In genomic region chr1:77817368-77818209, GRCh38 we compare ENCODE assay signal across 20 cellular contexts. TPM values are rescaled to one million over a fixed set of nuclear protein-coding genes. Genes with fewer than 3 reads are reported as not detected.
DNase-seq lines count a peak whose midpoint lies in the region; ATAC-seq, FAIRE-seq and TF ChIP-seq lines count a peak whose summit lies in the region.
"Had no signal": no experiment of that assay in that cellular context is flagged by ENCODE, and none has a peak within 500 bp of the region (broad histone marks: within the 10 kb centered on the region; RNA-seq: fewer than 3 reads in every experiment).

No MANE protein-coding gene starts in this region.

- in situ Hi-C loops in HepG2 (cut with HindIII; ENCODE audit: extremely low pct_ligation_motif_present, low pct_unique_long_range_greater_than_20kb), result no loop called here

- POLR2A ChIA-PET in HepG2 (lab: Yijun Ruan, JAX), result no interaction called here
- POLR2A ChIA-PET in T-cell (lab: Charles Lee), result interaction anchor here in 1 of 2 donors (0.7 kb wide), 1 partner anchor 49 kb away, joined by 4 read pairs; no protein-coding TSS in a partner anchor

- H3K27me3 Mint-ChIP-seq in T-cell, result no peaks in the 10 kb centered on the region
- H3K27me3 Mint-ChIP-seq: B cell had no signal

- BruUV-seq in HepG2 (replicated peaks; lab: Mats Ljungman, UMichigan), result no TSS peak

- FAIRE-seq in HepG2 (lab: Jason Lieb, UNC) (no peak), D721Med (lab: Jason Lieb, UNC) (no peak)

- no peak for TF ChIP-seq POLR2A in HepG2 (IDR thresholded peaks at IDR 0.05; ENCODE audit: insufficient read depth in 1 of 2, low read depth in 2 of 2, low read length in 2 of 2)
- TF ChIP-seq POLR2A in right lobe of liver (IDR thresholded peaks at IDR 0.05), result no peak
- TF ChIP-seq POLR2A in thyroid gland (IDR thresholded peaks at IDR 0.05), result no peak

- no peak overlapping the region for H3K4me3 ChIP-seq in HepG2 (replicated peaks in 1 of 3; ENCODE audit: insufficient read depth in 1 of 3, low read depth in 2 of 3, low read length in 3 of 3)
- H3K4me3 ChIP-seq in right lobe of liver, result no peak overlapping the region
- H3K4me3 ChIP-seq in adipocyte (ENCODE audit: low read length), result no peak overlapping the region
- no peak overlapping the region for H3K4me3 ChIP-seq in thyroid gland (replicated peaks in 1 of 3)
- H3K4me3 ChIP-seq: GM23248, HAP-1, PC-9 had no signal

- no peak overlapping the region for H3K27ac Mint-ChIP-seq in T-cell
- H3K27ac Mint-ChIP-seq: B cell had no signal

- H3K4me1 ChIP-seq in HepG2 (ENCODE audit: insufficient read depth, low read length) (no peaks in the 10 kb centered on the region), right lobe of liver (no peaks in the 10 kb centered on the region), adipocyte (ENCODE audit: control insufficient read depth, insufficient read depth, low read length) (no peaks in the 10 kb centered on the region), foreskin keratinocyte (no peaks in the 10 kb centered on the region), thyroid gland (no peaks in the 10 kb centered on the region)

- H3K9me3 ChIP-seq in HepG2 (ENCODE audit: low read length) (no peaks in the 10 kb centered on the region), right lobe of liver (no peaks in the 10 kb centered on the region), adipocyte (ENCODE audit: control insufficient read depth, low read length) (no peaks in the 10 kb centered on the region), thyroid gland (no peaks in the 10 kb centered on the region)
- H3K9me3 ChIP-seq: HAP-1 had no signal

- ATAC-seq in HepG2 (no peak), right lobe of liver (no peak), foreskin keratinocyte (no peak), T-cell (replicated peaks in 1 of 4) (no peak), HG02981 (IDR thresholded peaks at IDR 0.05; ENCODE audit: unreplicated experiment) (no peak)

- no peak for TF ChIP-seq RAD21 in HepG2 (CRISPR knock-in tag; IDR thresholded peaks at IDR 0.05)

- H3K4me2 ChIP-seq in HepG2 (ENCODE audit: low read depth, low read length), result no peak overlapping the region
- H3K4me2 ChIP-seq: PC-9 had no signal

- H3K27ac ChIP-seq in HepG2 (ENCODE audit: extremely low read length, insufficient read depth, low read length) (no peak overlapping the region), right lobe of liver (no peak overlapping the region), foreskin keratinocyte (peak overlapping the region; percentile 47), thyroid gland (no peak overlapping the region)
- H3K27ac ChIP-seq: GM23248, PC-9 had no signal

- H3K4me1 Mint-ChIP-seq in T-cell, result no peaks in the 10 kb centered on the region
- H3K4me1 Mint-ChIP-seq: B cell, CD14-positive monocyte had no signal

- no peak for TF ChIP-seq EP300 in HepG2 (IDR thresholded peaks at IDR 0.05; ENCODE audit: low read depth in 2 of 2, low read length in 2 of 2)
- no peak for TF ChIP-seq EP300 in HepG2 (CRISPR knock-in tag; IDR thresholded peaks at IDR 0.05; ENCODE audit: borderline replicate concordance)

- H3K9ac ChIP-seq in HepG2 (ENCODE audit: insufficient read depth, low read depth, low read length) (no peak overlapping the region), adipocyte (ENCODE audit: low read length) (no peak overlapping the region)
- H3K9ac ChIP-seq: GM23248 had no signal

- intact Hi-C loops in HepG2 (cut with micrococcal nuclease; ENCODE audit: unreplicated experiment), result no loop called here
- intact Hi-C loops in right lobe of liver (cut with DNase I), result no loop called here
- intact Hi-C loops in thyroid gland (cut with DNase I), result no loop called here

- H3K79me2 ChIP-seq in HepG2 (ENCODE audit: insufficient read depth, low read length), result no peaks in the 10 kb centered on the region

- no peak for DNase-seq in HepG2 (ENCODE audit: low spot score)
- no peak for DNase-seq in right lobe of liver
- DNase-seq in adipocyte (ENCODE audit: low read depth), result peak; percentile 32
- no peak for DNase-seq in foreskin keratinocyte
- DNase-seq in D721Med (ENCODE audit: insufficient read length, low spot score), result no peak
- no peak for DNase-seq in T-cell
- no peak for DNase-seq in thyroid gland
- DNase-seq: GM23248, KBM-7, NCI-H1092, NCI-H1436 treated with DMSO at 0.1 percent for 48 hours, NCI-H1930, NCI-H510A, PC-9, SIG-M5, T-helper 1 cell had no signal

- WGBS in HepG2 (ENCODE audit: low lambda C conversion rate), result 96% methylated on average over 7 of the region's 7 CpGs
- WGBS in right lobe of liver (ENCODE audit: insufficient coverage, low coverage, low lambda C conversion rate, missing lambda C conversion rate), result 85% methylated on average over 6 of the region's 7 CpGs
- WGBS in thyroid gland, 2 donors, result 92 to 94% methylated on average over 7 of the region's 7 CpGs

- no peaks in the 10 kb centered on the region for H3K9me3 Mint-ChIP-seq in T-cell

- peaks cover 60% of the 10 kb centered on the region for H3K36me3 Mint-ChIP-seq in T-cell

- no peaks in the 10 kb centered on the region for H3K27me3 ChIP-seq in HepG2 (ENCODE audit: control insufficient read depth in 1 of 2, insufficient read depth in 2 of 2, low read length in 2 of 2)
- H3K27me3 ChIP-seq in right lobe of liver, result no peaks in the 10 kb centered on the region
- no peaks in the 10 kb centered on the region for H3K27me3 ChIP-seq in adipocyte (replicated peaks; ENCODE audit: control insufficient read depth, insufficient read depth, low read length)
- no peaks in the 10 kb centered on the region for H3K27me3 ChIP-seq in foreskin keratinocyte
- no peaks in the 10 kb centered on the region for H3K27me3 ChIP-seq in thyroid gland

- H3K4me3 Mint-ChIP-seq in T-cell, result no peak overlapping the region
- H3K4me3 Mint-ChIP-seq: B cell, CD14-positive monocyte had no signal

- no peaks in the 10 kb centered on the region for H4K20me1 ChIP-seq in HepG2 (ENCODE audit: insufficient read depth, low read length)

- no peak overlapping the region for H2AFZ ChIP-seq in HepG2 (ENCODE audit: low read length)
- H2AFZ ChIP-seq: GM23248, PC-9 had no signal

- TF ChIP-seq CTCF in HepG2 (CRISPR knock-in tag; IDR thresholded peaks at IDR 0.05) (no peak), right lobe of liver (IDR thresholded peaks at IDR 0.05) (no peak), foreskin keratinocyte (conservative IDR thresholded peaks at IDR 0.05) (no peak), D721Med (IDR thresholded peaks at IDR 0.05; ENCODE audit: insufficient read depth, missing control alignments) (no peak), thyroid gland (IDR thresholded peaks at IDR 0.05) (no peak)

- CTCF ChIA-PET in HepG2 (lab: Yijun Ruan, JAX; ENCODE audit: low intra/inter-chr PET ratio, low total read pairs) (no interaction called here), T-cell (lab: Charles Lee) (interaction anchor here in 1 of 2 donors (0.5 to 1.4 kb wide), 3 partner anchors 17 to 226 kb away, joined by 3 to 10 read pairs (median 3); no protein-coding TSS in a partner anchor)

- H3K36me3 ChIP-seq in HepG2 (replicated peaks in 1 of 2; ENCODE audit: control insufficient read depth in 1 of 2, insufficient read depth in 2 of 2, low read length in 2 of 2) (peaks cover 1 to 9% of the 10 kb centered on the region in 2 experiments), right lobe of liver (peaks cover 0 to 24% (median 7%) of the 10 kb centered on the region in 4 donors), adipocyte (ENCODE audit: control insufficient read depth, insufficient read depth, low read length, severe bottlenecking) (peaks cover 45% of the 10 kb centered on the region), thyroid gland (peaks cover 8 to 15% of the 10 kb centered on the region in 2 donors)

RNA-seq across cellular contexts. Expression of gene MIGA1, which starts 38.1 kb away (rescaled TPM):
- total RNA-seq in HepG2 (2016; rRNA removed; fragmentation: Illumina TruSeq; extraction: Trizol) (6.6 and 6.7 TPM in 2 replicates), right lobe of liver (10 to 100 TPM in 2 of 6 experiments, 1 to 10 TPM in 4; 7.7 to 12.2 (median 8.8) TPM), foreskin keratinocyte (9.1 and 11.1 TPM in 2 replicates), T-cell (10 to 100 TPM; 14.9 to 17.7 (median 16.1) TPM), thyroid gland (10 to 100 TPM; 25.8 to 34.6 (median 30.5) TPM)
- 9.2 and 10.6 TPM in 2 replicates for total RNA-seq in HepG2 (2016; cell fraction: cytosol; rRNA removed; fragmentation: Illumina TruSeq; extraction: Trizol; ENCODE audit: low read depth)
- 6.2 and 7.2 TPM in 2 replicates for total RNA-seq in HepG2 (2016; cell fraction: insoluble cytoplasmic fraction; rRNA removed; fragmentation: Illumina TruSeq; extraction: Trizol)
- 5.1 and 6.1 TPM in 2 replicates for total RNA-seq in HepG2 (2016; cell fraction: membrane; rRNA removed; fragmentation: Illumina TruSeq; extraction: Trizol)
- total RNA-seq in HepG2 (2016; cell fraction: nucleus; rRNA removed; fragmentation: Illumina TruSeq; extraction: Trizol), result 9.9 and 11.1 TPM in 2 replicates
- polyA plus RNA-seq in HepG2 (2011; rRNA removed) (3.4 and 3.8 TPM in 2 replicates), foreskin keratinocyte (1.7 TPM in 2 replicates)
- 1.4 and 2.6 TPM in 2 replicates for polyA plus RNA-seq in HepG2 (2011; cell fraction: cytosol; rRNA removed)
- polyA plus RNA-seq in HepG2 (2011; cell fraction: nucleus; rRNA removed), result 1.00 and 1.6 TPM in 2 replicates
- 5.7 and 6.3 TPM in 2 replicates for polyA plus RNA-seq in HepG2 (2012)
- polyA plus RNA-seq in HepG2 (2016; cell fraction: cytosol; fragmentation: Illumina TruSeq; extraction: Trizol; ENCODE audit: low read depth), result 0.17 and 0.18 TPM in 2 replicates
- 2.5 and 2.7 TPM in 2 replicates for polyA plus RNA-seq in HepG2 (2016; cell fraction: insoluble cytoplasmic fraction; fragmentation: Illumina TruSeq; extraction: Trizol; ENCODE audit: low read depth)
- 0.33 and 0.52 TPM in 2 replicates for polyA plus RNA-seq in HepG2 (2016; cell fraction: membrane; fragmentation: Illumina TruSeq; extraction: Trizol; ENCODE audit: low read depth)
- polyA plus RNA-seq in HepG2 (2016; cell fraction: nucleus; fragmentation: Illumina TruSeq; extraction: Trizol; ENCODE audit: insufficient read depth, low read depth), result 4.9 TPM in 2 replicates
- polyA minus RNA-seq in HepG2 (2011; rRNA and poly(A)+ RNA removed; ENCODE audit: low replicate concordance), result 6.6 and 10.1 TPM in 2 replicates
- polyA minus RNA-seq in HepG2 (2011; cell fraction: cytosol; rRNA and poly(A)+ RNA removed), result 4.4 and 4.6 TPM in 2 replicates
- 10.9 and 13.8 TPM in 2 replicates for polyA minus RNA-seq in HepG2 (2011; cell fraction: nucleus; rRNA and poly(A)+ RNA removed)

RNA-seq across cellular contexts. Expression of gene USP33, which starts 57.9 kb away (rescaled TPM):
- total RNA-seq in HepG2 (2016; rRNA removed; fragmentation: Illumina TruSeq; extraction: Trizol) (48.2 and 49.1 TPM in 2 replicates), right lobe of liver (10 to 100 TPM; 16.5 to 31.0 (median 21.4) TPM), foreskin keratinocyte (43.7 and 44.6 TPM in 2 replicates), T-cell (10 to 100 TPM; 65.3 to 88.8 (median 76.3) TPM), thyroid gland (100 to 1,000 TPM in 2 of 4 donors, 10 to 100 TPM in 2; 96.2 to 130 (median 105) TPM)
- 18.9 and 21.1 TPM in 2 replicates for total RNA-seq in HepG2 (2016; cell fraction: cytosol; rRNA removed; fragmentation: Illumina TruSeq; extraction: Trizol; ENCODE audit: low read depth)
- 49.8 and 50.1 TPM in 2 replicates for total RNA-seq in HepG2 (2016; cell fraction: insoluble cytoplasmic fraction; rRNA removed; fragmentation: Illumina TruSeq; extraction: Trizol)
- total RNA-seq in HepG2 (2016; cell fraction: membrane; rRNA removed; fragmentation: Illumina TruSeq; extraction: Trizol), result 22.6 and 24.4 TPM in 2 replicates
- 58.4 and 60.0 TPM in 2 replicates for total RNA-seq in HepG2 (2016; cell fraction: nucleus; rRNA removed; fragmentation: Illumina TruSeq; extraction: Trizol)
- polyA plus RNA-seq in HepG2 (2011; rRNA removed) (25.3 and 32.0 TPM in 2 replicates), foreskin keratinocyte (14.1 and 16.8 TPM in 2 replicates)
- 10.5 and 15.8 TPM in 2 replicates for polyA plus RNA-seq in HepG2 (2011; cell fraction: cytosol; rRNA removed)
- polyA plus RNA-seq in HepG2 (2011; cell fraction: nucleus; rRNA removed), result 20.5 and 27.5 TPM in 2 replicates
- 20.1 and 26.8 TPM in 2 replicates for polyA plus RNA-seq in HepG2 (2012)
- polyA plus RNA-seq in HepG2 (2016; cell fraction: cytosol; fragmentation: Illumina TruSeq; extraction: Trizol; ENCODE audit: low read depth), result 3.2 TPM in 2 replicates
- polyA plus RNA-seq in HepG2 (2016; cell fraction: insoluble cytoplasmic fraction; fragmentation: Illumina TruSeq; extraction: Trizol; ENCODE audit: low read depth), result 30.4 and 32.4 TPM in 2 replicates
- polyA plus RNA-seq in HepG2 (2016; cell fraction: membrane; fragmentation: Illumina TruSeq; extraction: Trizol; ENCODE audit: low read depth), result 9.2 and 9.6 TPM in 2 replicates
- polyA plus RNA-seq in HepG2 (2016; cell fraction: nucleus; fragmentation: Illumina TruSeq; extraction: Trizol; ENCODE audit: insufficient read depth, low read depth), result 54.1 and 58.5 TPM in 2 replicates
- polyA minus RNA-seq in HepG2 (2011; rRNA and poly(A)+ RNA removed; ENCODE audit: low replicate concordance), result 13.4 and 24.4 TPM in 2 replicates
- 18.6 and 24.6 TPM in 2 replicates for polyA minus RNA-seq in HepG2 (2011; cell fraction: cytosol; rRNA and poly(A)+ RNA removed)
- polyA minus RNA-seq in HepG2 (2011; cell fraction: nucleus; rRNA and poly(A)+ RNA removed), result 92.7 and 102 TPM in 2 replicates
